Comparison of ENCODE assay signal across 25 cellular contexts in the genomic region with DNA sequence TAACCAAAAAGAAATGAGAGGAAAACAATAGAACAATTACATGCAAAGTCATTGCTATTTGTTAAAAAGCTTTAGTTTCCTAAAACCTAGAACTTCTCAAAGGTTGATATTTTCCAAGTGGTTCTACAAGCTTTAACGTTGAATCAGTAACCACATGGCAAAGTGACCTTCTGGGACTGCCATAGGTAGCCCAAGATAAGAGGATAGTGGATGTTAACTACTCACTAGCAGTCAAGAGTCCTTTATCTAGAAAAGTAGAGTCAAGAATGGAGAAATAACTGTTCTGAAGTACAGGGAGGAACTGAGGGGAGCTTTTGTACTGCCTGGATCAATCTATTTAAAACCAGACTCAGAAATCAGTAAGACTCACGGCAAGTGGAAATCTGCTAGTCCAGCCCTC. TPM values are rescaled to one million over a fixed set of nuclear protein-coding genes. Genes with fewer than 3 reads are reported as not detected.
DNase-seq lines count a peak whose midpoint lies in the region; ATAC-seq, FAIRE-seq and TF ChIP-seq lines count a peak whose summit lies in the region.
"Had no signal": no experiment of that assay in that cellular context is flagged by ENCODE, and none has a peak within 500 bp of the region (broad histone marks: within the 10 kb centered on the region; RNA-seq: fewer than 3 reads in every experiment).

No MANE protein-coding gene starts in this region.

- no peak overlapping the region for H3K56ac ChIP-seq in H1 (replicated peaks; ENCODE audit: insufficient read length, low read depth, low read length)

- no peak overlapping the region for H3K18ac ChIP-seq in H1 (ENCODE audit: extremely low read depth, low read length)

- H2BK5ac ChIP-seq in H1 (ENCODE audit: low read depth, low read length), result no peak overlapping the region

- H3K79me1 ChIP-seq in H1 (ENCODE audit: low read depth, low read length), result no peaks in the 10 kb centered on the region

- H3K9me3 ChIP-seq in cardiac muscle cell (ENCODE audit: low read depth) (no peaks in the 10 kb centered on the region), heart left ventricle (no peaks in the 10 kb centered on the region), H1 (ENCODE audit: insufficient read depth in 2 of 2, low read depth in 1 of 2, low read length in 1 of 2) (no peaks in the 10 kb centered on the region), SK-N-SH (no peaks in the 10 kb centered on the region)
- H3K9me3 ChIP-seq: HAP-1 had no signal

- H3K23me2 ChIP-seq in H1 (ENCODE audit: low read depth, low read length), result no peaks in the 10 kb centered on the region

- no peaks in the 10 kb centered on the region for H3K9me3 Mint-ChIP-seq in neural crest cell
- H3K9me3 Mint-ChIP-seq: CD8-positive, alpha-beta T cell; HFFc6 had no signal

- no peak overlapping the region for H3K9ac ChIP-seq in H1 (replicated peaks in 1 of 4; ENCODE audit: extremely low read depth in 1 of 4, low read depth in 3 of 4, low read length in 3 of 4)
- H3K9ac ChIP-seq in SK-N-SH, result no peak overlapping the region
- H3K9ac ChIP-seq: BLaER1, GM23248 had no signal

- no peak for TF ChIP-seq CTCF in cardiac muscle cell (IDR thresholded peaks at IDR 0.05; ENCODE audit: low read depth, low read length)
- TF ChIP-seq CTCF in heart left ventricle (IDR thresholded peaks at IDR 0.05), result no peak
- no peak for TF ChIP-seq CTCF in H1 (IDR thresholded peaks at IDR 0.05; ENCODE audit: control extremely low read depth in 1 of 3, insufficient read depth in 1 of 3, low read depth in 1 of 3, low read length in 3 of 3)
- TF ChIP-seq CTCF in neural crest cell (conservative IDR thresholded peaks at IDR 0.05), result no peak
- no peak for TF ChIP-seq CTCF in SK-N-SH (IDR thresholded peaks at IDR 0.05)

- H3K79me2 ChIP-seq in H1 (ENCODE audit: control insufficient read depth in 1 of 2, insufficient read depth in 2 of 2, low read length in 2 of 2), result no peaks in the 10 kb centered on the region
- no peaks in the 10 kb centered on the region for H3K79me2 ChIP-seq in SK-N-SH (ENCODE audit: insufficient read depth)

- no peak for ATAC-seq in heart left ventricle
- ATAC-seq: CD8-positive, alpha-beta T cell; GM12878 had no signal

- no peak overlapping the region for H2BK120ac ChIP-seq in H1 (replicated peaks; ENCODE audit: low read depth, low read length)

- 66 to 71% (median 68%) methylated on average over 2 of the region's 2 CpGs for WGBS in heart left ventricle, 4 donors
- WGBS in H1 (ENCODE audit: extremely low coverage in 1 of 2, insufficient coverage in 1 of 2, insufficient read length in 1 of 2, insufficient replicate concordance in 2 of 2, low coverage in 1 of 2, low lambda C conversion rate in 2 of 2, missing lambda C conversion rate in 1 of 2), 2 experiments, result 93% methylated on average over 2 of the region's 2 CpGs; no CpG with 5 or more reads in 1 of the 2 experiments
- 30% methylated on average over 2 of the region's 2 CpGs for WGBS in SK-N-SH (ENCODE audit: low lambda C conversion rate)

- H2BK15ac ChIP-seq in H1 (ENCODE audit: low read length), result no peak overlapping the region

- intact Hi-C loops in heart left ventricle (cut with DNase I), result loop anchor here in 1 of 10 donors (10.0 kb wide), 1 partner anchor 66 kb away; no protein-coding TSS in a partner anchor

- no peak overlapping the region for H3K4me3 Mint-ChIP-seq in neural crest cell
- H3K4me3 Mint-ChIP-seq: B cell; CD4-positive, CD25-positive, alpha-beta regulatory T cell; CD8-positive, alpha-beta T cell; HFFc6 had no signal

- no peak overlapping the region for H3K23ac ChIP-seq in H1 (ENCODE audit: insufficient read length)

- POLR2A ChIA-PET in H1 (lab: Charles Lee; ENCODE audit: partially characterized antibody), result no interaction called here
- POLR2A ChIA-PET in SK-N-SH (lab: Yijun Ruan, JAX), result no interaction called here

- peaks cover 14% of the 10 kb centered on the region for H3K4me1 ChIP-seq in cardiac muscle cell (ENCODE audit: low read depth)
- H3K4me1 ChIP-seq in heart left ventricle, result no peaks in the 10 kb centered on the region
- no peaks in the 10 kb centered on the region for H3K4me1 ChIP-seq in H1 (replicated peaks in 1 of 4; ENCODE audit: control insufficient read depth in 3 of 4, insufficient read depth in 4 of 4, low read length in 3 of 4)
- H3K4me1 ChIP-seq in SK-N-SH (ENCODE audit: control insufficient read depth in 1 of 2, insufficient read depth in 2 of 2, low read depth in 1 of 2, low read length in 1 of 2), result no peaks in the 10 kb centered on the region
- H3K4me1 ChIP-seq: BLaER1, HAP-1 had no signal

- H3K4me2 ChIP-seq in H1 (ENCODE audit: insufficient read depth in 1 of 2, low read depth in 2 of 2, low read length in 2 of 2) (no peak overlapping the region), SK-N-SH (no peak overlapping the region)
- H3K4me2 ChIP-seq: BLaER1 had no signal

- H3K36me3 Mint-ChIP-seq in neural crest cell (ENCODE audit: low read depth), result no peaks in the 10 kb centered on the region
- H3K36me3 Mint-ChIP-seq: CD4-positive, CD25-positive, alpha-beta regulatory T cell; CD8-positive, alpha-beta T cell had no signal

- FAIRE-seq in H1 (lab: Jason Lieb, UNC) (no peak), frontal cortex (lab: Jason Lieb, UNC) (no peak)
- FAIRE-seq: D721Med, GM12878, GM19239, H54 had no signal

- no peak overlapping the region for H2BK12ac ChIP-seq in H1 (ENCODE audit: low read depth, low read length)

- CTCF ChIA-PET in H1 (lab: Charles Lee; ENCODE audit: partially characterized antibody), result interaction anchor here (1.0 to 1.4 kb wide), 3 partner anchors 26 to 48 kb away, joined by 3 to 4 read pairs (median 4); no protein-coding TSS in a partner anchor
- CTCF ChIA-PET in SK-N-SH (lab: Yijun Ruan, JAX), result no interaction called here

- H3K27me3 ChIP-seq in cardiac muscle cell (no peaks in the 10 kb centered on the region), heart left ventricle (no peaks in the 10 kb centered on the region), H1 (replicated peaks in 1 of 4; ENCODE audit: control insufficient read depth in 3 of 4, extremely low read depth in 1 of 4, insufficient read depth in 3 of 4, low read length in 3 of 4) (no peaks in the 10 kb centered on the region), SK-N-SH (ENCODE audit: insufficient read depth) (peaks cover 29% of the 10 kb centered on the region)
- H3K27me3 ChIP-seq: BLaER1 had no signal

- TF ChIP-seq RAD21 in H1 (IDR thresholded peaks at IDR 0.05 in 1 of 2, conservative IDR thresholded peaks at IDR 0.05 in 1 of 2; ENCODE audit: low read depth in 2 of 2, low read length in 2 of 2) (no peak), SK-N-SH (IDR thresholded peaks at IDR 0.05; ENCODE audit: low read length) (no peak)

- H3K4me3 ChIP-seq in cardiac muscle cell (no peak overlapping the region), heart left ventricle (no peak overlapping the region), H1 (ENCODE audit: extremely low read depth in 1 of 4, insufficient read depth in 2 of 4, low read depth in 3 of 4, low read length in 4 of 4) (no peak overlapping the region), SK-N-SH (ENCODE audit: low read depth in 2 of 2, low read length in 1 of 2) (no peak overlapping the region)
- H3K4me3 ChIP-seq: BLaER1, GM12878, GM23248, HAP-1 had no signal

- no peak overlapping the region for H3K4ac ChIP-seq in H1 (replicated peaks; ENCODE audit: insufficient read length, low read depth, low read length)

- no peak overlapping the region for H2BK20ac ChIP-seq in H1 (ENCODE audit: low read length)

- H3K27ac Mint-ChIP-seq in neural crest cell (ENCODE audit: unreplicated experiment), result peak overlapping the region; percentile 4
- H3K27ac Mint-ChIP-seq: B cell; CD8-positive, alpha-beta T cell; HFFc6 had no signal

- H3K36me3 ChIP-seq in cardiac muscle cell (no peaks in the 10 kb centered on the region), heart left ventricle (no peaks in the 10 kb centered on the region), H1 (ENCODE audit: control insufficient read depth in 2 of 4, insufficient read depth in 4 of 4, low read length in 3 of 4) (no peaks in the 10 kb centered on the region), SK-N-SH (replicated peaks in 1 of 2; ENCODE audit: control insufficient read depth in 1 of 2, insufficient read depth in 2 of 2, low read length in 1 of 2) (no peaks in the 10 kb centered on the region)
- H3K36me3 ChIP-seq: BLaER1, HAP-1 had no signal

- H2AFZ ChIP-seq in H1 (ENCODE audit: low read length) (peak overlapping the region; percentile 77; the same call in 1 of the 2 replicates), SK-N-SH (ENCODE audit: low read depth) (no peak overlapping the region)
- H2AFZ ChIP-seq: GM23248 had no signal

- H4K20me1 ChIP-seq in H1 (replicated peaks in 1 of 2; ENCODE audit: control insufficient read depth in 1 of 2, insufficient read depth in 2 of 2, low read length in 2 of 2), result no peaks in the 10 kb centered on the region
- no peaks in the 10 kb centered on the region for H4K20me1 ChIP-seq in SK-N-SH (ENCODE audit: insufficient read depth)
- H4K20me1 ChIP-seq: BLaER1 had no signal

- H2AK5ac ChIP-seq in H1 (ENCODE audit: low read depth, low read length), result no peak overlapping the region

- H3K27ac ChIP-seq in cardiac muscle cell (peak overlapping the region; percentile 70), heart left ventricle (no peak overlapping the region), H1 (ENCODE audit: low read depth, low read length) (no peak overlapping the region), SK-N-SH (ENCODE audit: low read depth in 2 of 2, low read length in 1 of 2) (no peak overlapping the region)
- H3K27ac ChIP-seq: 22Rv1, BLaER1, C4-2B, GM23248 had no signal

- no peaks in the 10 kb centered on the region for H3K4me1 Mint-ChIP-seq in neural crest cell
- H3K4me1 Mint-ChIP-seq: B cell; CD4-positive, CD25-positive, alpha-beta regulatory T cell had no signal

- no peak overlapping the region for H4K5ac ChIP-seq in H1 (ENCODE audit: insufficient read length, low read depth, low read length)

- TF ChIP-seq EP300 in H1 (IDR thresholded peaks at IDR 0.05; ENCODE audit: borderline replicate concordance in 1 of 2, low read depth in 2 of 2, low read length in 2 of 2), result no peak
- TF ChIP-seq EP300 in SK-N-SH (IDR thresholded peaks at IDR 0.05; ENCODE audit: borderline replicate concordance in 1 of 2, low read depth in 1 of 2, low read length in 1 of 2), result no peak

- H3F3A ChIP-seq in SK-N-SH (replicated peaks; ENCODE audit: insufficient read depth), result no peaks in the 10 kb centered on the region

- no peak overlapping the region for H4K8ac ChIP-seq in H1 (ENCODE audit: extremely low read depth, insufficient read depth, low read length)

- TF ChIP-seq POLR2A in heart left ventricle (IDR thresholded peaks at IDR 0.05) (no peak), H1 (IDR thresholded peaks at IDR 0.05; ENCODE audit: control extremely low read depth in 1 of 2, low read depth in 2 of 2, low read length in 2 of 2) (no peak)

- no peak overlapping the region for H4K91ac ChIP-seq in H1 (replicated peaks; ENCODE audit: insufficient read length, low read length)

- H3K9me2 ChIP-seq in SK-N-SH, result no peaks in the 10 kb centered on the region

- peaks cover 18% of the 10 kb centered on the region for H3K27me3 Mint-ChIP-seq in neural crest cell (ENCODE audit: low read depth)

- no peak overlapping the region for H3K14ac ChIP-seq in H1 (ENCODE audit: insufficient read length)

- DNase-seq in cardiac muscle cell (ENCODE audit: low read depth in 1 of 2, low spot score in 1 of 2) (peak in 1 of 2 donors; percentile 22), heart left ventricle (no peak), OCI-M1 (lab: John Stamatoyannopoulos, UW) (peak; percentile 23), H1 (ENCODE audit: low read depth in 1 of 2, low spot score in 2 of 2) (no peak), neural crest cell (ENCODE audit: low read depth, low spot score) (no peak), SK-N-SH (no peak), frontal cortex (ENCODE audit: low spot score in 2 of 2) (no peak), COLO829 (ENCODE audit: low spot score) (no peak)
- DNase-seq: CD4-positive, CD25-positive, alpha-beta regulatory T cell; CD8-positive, alpha-beta T cell; DMS 273 treated with DMSO at 0.1 percent for 48 hours; DMS79; EL; GDM1; GM23248; HFFc6 had no signal

RNA-seq across cellular contexts. Expression of a gene that starts 9.9 kb away (rescaled TPM):
- total RNA-seq in cardiac muscle cell, result 11.6 and 12.6 TPM in 2 replicates
- 9.8 and 10.3 TPM in 2 replicates for polyA plus RNA-seq in cardiac muscle cell
- total RNA-seq in heart left ventricle, result 10 to 100 TPM; 11.5 to 18.1 (median 16.2) TPM
- polyA plus RNA-seq in heart left ventricle, result 10 to 100 TPM; 11.1 to 17.0 TPM
- 0.31 and 0.39 TPM in 2 replicates for total RNA-seq in H1 (2021; fragmentation: NEBNext Ultra II Directional; extraction: Animal tissue kit (Norgen Biotek cat#: 25700))
- polyA plus RNA-seq in H1 (2011; rRNA removed), result 0.50 and 0.67 TPM in 2 replicates
- 0.56 TPM for polyA plus RNA-seq in H1 (2011; cell fraction: cytosol; rRNA removed)
- polyA plus RNA-seq in H1 (2011; cell fraction: nucleus; rRNA removed), result 0.24 TPM
- polyA plus RNA-seq in H1 (2012, experiment 1 of 2), result 0.22 to 0.37 TPM (median 0.31 TPM) in 4 replicates
- polyA plus RNA-seq in H1 (2012, experiment 2 of 2), result 0.09 TPM
- polyA plus RNA-seq in H1 (2013, experiment 1 of 2), result 1.1 TPM
- 1.1 TPM for polyA plus RNA-seq in H1 (2013, experiment 2 of 2)
- polyA minus RNA-seq in H1 (2011; rRNA and poly(A)+ RNA removed), result 0.27 and 0.91 TPM in 2 replicates
- polyA minus RNA-seq in H1 (2011; cell fraction: cytosol; rRNA and poly(A)+ RNA removed), result not detected
- polyA minus RNA-seq in H1 (2011; cell fraction: nucleus; rRNA and poly(A)+ RNA removed), result 0.30 TPM
- 0.75 and 0.82 TPM in 2 replicates for total RNA-seq in neural crest cell
- polyA plus RNA-seq in SK-N-SH (2012; rRNA removed), result 2.0 and 3.2 TPM in 2 replicates
- polyA plus RNA-seq in SK-N-SH (2012; cell fraction: cytosol; rRNA removed), result 2.5 and 2.9 TPM in 2 replicates
- polyA plus RNA-seq in SK-N-SH (2012; cell fraction: nucleus; rRNA removed), result 3.7 and 5.5 TPM in 2 replicates
- 2.9 TPM for total RNA-seq in frontal cortex
